Comparison of ENCODE assay signal across 7 cellular contexts in genomic region chr10:100998183-100998990, GRCh38.
DNase-seq lines count a peak whose midpoint lies in the region; ATAC-seq, FAIRE-seq and TF ChIP-seq lines count a peak whose summit lies in the region.

No MANE protein-coding gene starts in this region.

- no peaks in the 10 kb centered on the region for H3K9me3 ChIP-seq in endocrine pancreas (ENCODE audit: control insufficient read depth, low read length)

- in situ Hi-C loops in GM13977 (cut with MboI; ENCODE audit: low pct_unique_long_range_greater_than_20kb, low sequenced_read_pairs, unreplicated experiment), result no loop called here

- H3K9me3 Mint-ChIP-seq in memory B cell, result no peaks in the 10 kb centered on the region

- peaks cover 6% of the 10 kb centered on the region for H3K36me3 Mint-ChIP-seq in memory B cell

- H3K4me1 Mint-ChIP-seq in memory B cell, result peaks cover 23% of the 10 kb centered on the region

- no peak overlapping the region for H3K4me3 ChIP-seq in endocrine pancreas (ENCODE audit: control insufficient read depth, insufficient read depth, low read length)

- peak; percentile 84 for DNase-seq in GM13977 (ENCODE audit: low spot score)
- DNase-seq in HTR-8/SVneo (ENCODE audit: insufficient read length, low spot score), result peak; percentile 92
- DNase-seq in NOMO-1 (lab: John Stamatoyannopoulos, UW; ENCODE audit: unreplicated experiment in 2 of 2), result peak; percentile 34 to 57
- DNase-seq in activated CD8-positive, alpha-beta memory T cell treated with anti-CD3 and anti-CD28 coated beads, Interleukin-2, amount 50 U/mL, for 48 hours, result peak; percentile 84
- DNase-seq in memory B cell (ENCODE audit: low spot score in 2 of 2), result peak; percentile 45 to 69
- DNase-seq in stimulated activated CD8-positive, alpha-beta memory T cell treated with anti-CD3 and anti-CD28 coated beads, Interleukin-12 subunit alpha, Interleukin-12 subunit beta, amount 100 ng/mL, for 4 hours (ENCODE audit: low read depth), result peak; percentile 35

- peak overlapping the region; percentile 91 for H3K4me3 Mint-ChIP-seq in memory B cell

- peaks cover 2% of the 10 kb centered on the region for H3K36me3 ChIP-seq in endocrine pancreas (ENCODE audit: control insufficient read depth, insufficient read depth, low read length)

- H3K9ac ChIP-seq in endocrine pancreas (ENCODE audit: control insufficient read depth, insufficient read depth, low read length), result peak overlapping the region; percentile 65

- peak; percentile 94 for FAIRE-seq in HTR-8/SVneo (lab: Jason Lieb, UNC)

- no peaks in the 10 kb centered on the region for H3K27me3 Mint-ChIP-seq in memory B cell

- H3K27me3 ChIP-seq in endocrine pancreas (ENCODE audit: control insufficient read depth, insufficient read depth, low read length), result no peaks in the 10 kb centered on the region

- H3K4me1 ChIP-seq in endocrine pancreas (ENCODE audit: control insufficient read depth, insufficient read depth, low read length), result no peaks in the 10 kb centered on the region

- peak; percentile 27 for ATAC-seq in memory B cell (ENCODE audit: low read depth)

- peak overlapping the region; percentile 87 for H3K27ac Mint-ChIP-seq in memory B cell

- no peak for TF ChIP-seq CTCF in GM13977 (IDR thresholded peaks at IDR 0.05; ENCODE audit: extremely low read depth, insufficient read depth, missing control alignments)

Comparison
In these comparisons a context has a peak if more than half of its experiments do, and no peak if none do; other contexts are left out.
1. DNase-seq: peak in every context shown above with its lines; median percentile 92 in HTR-8/SVneo; 84 in GM13977; 84 in activated CD8-positive, alpha-beta memory T cell treated with anti-CD3 and anti-CD28 coated beads, Interleukin-2, amount 50 U/mL, for 48 hours; 57 in memory B cell; 46 in NOMO-1; 35 in stimulated activated CD8-positive, alpha-beta memory T cell treated with anti-CD3 and anti-CD28 coated beads, Interleukin-12 subunit alpha, Interleukin-12 subunit beta, amount 100 ng/mL, for 4 hours.